Comparison of ENCODE assay signal across 26 cellular contexts in genomic region chr2:7910752-7911151, GRCh38.
"Had no signal": no experiment of that assay in that cellular context is flagged by ENCODE, and none has a peak within 500 bp of the region (broad histone marks: within the 10 kb centered on the region; RNA-seq: fewer than 3 reads in every experiment).

No MANE protein-coding gene starts in this region.

- H3K4me2 ChIP-seq: neural progenitor cell, smooth muscle cell had no signal

- H3K4me1 ChIP-seq: parathyroid adenoma, psoas muscle, spleen, thyroid gland, tibial nerve, upper lobe of left lung, vagina had no signal

- H3K9ac ChIP-seq: neural progenitor cell, parathyroid adenoma had no signal

- H3K79me2 ChIP-seq: parathyroid adenoma had no signal

- H2AFZ ChIP-seq: neural progenitor cell, parathyroid adenoma had no signal

- H3K27me3 ChIP-seq: neural progenitor cell, ovary, spleen, stomach, thyroid gland, tibial nerve, upper lobe of left lung, vagina had no signal

- FAIRE-seq: urothelium cell line had no signal

- ATAC-seq: natural killer cell; psoas muscle; right cardiac atrium; sciatic nerve; stimulated activated effector memory CD8-positive, alpha-beta T cell treated with anti-CD3 and anti-CD28 coated beads, Interleukin-12 subunit alpha, Interleukin-12 subunit beta, amount 100 ng/mL, for 72 hours; stimulated activated naive B cell treated with anti-CD40 and anti-IgM and Interleukin-4, amounts not matched to agents 10 μg/mL and 1 μg/mL and 100 μg/mL, for 72 hours had no signal

- DNase-seq: natural killer cell; occipital lobe; ovary; posterior cingulate gyrus; psoas muscle; right cardiac atrium; spleen; stimulated activated CD4-positive, alpha-beta T cell treated with anti-CD3 and anti-CD28 coated beads, Interleukin-12 subunit alpha, Interleukin-12 subunit beta, amount 100 ng/mL, for 4 hours; stimulated activated CD4-positive, alpha-beta T cell treated with anti-CD3 and anti-CD28 coated beads, Interleukin-1b, Interleukin-23, amount 100 ng/mL, for 48 hours; stimulated activated CD4-positive, alpha-beta T cell treated with anti-CD3 and anti-CD28 coated beads, Interleukin-4, amount 100 ng/mL, for 1 hour; stimulated activated naive B cell treated with anti-CD40 and anti-IgM and Interleukin-4, amounts not matched to agents 10 μg/mL and 1 μg/mL and 100 μg/mL, for 72 hours; stimulated activated naive CD4-positive, alpha-beta T cell treated with Interleukin-2 at 50 U/mL for 16 hours; stomach; thyroid gland; trophoblast cell; upper lobe of left lung had no signal

- H3K9me3 ChIP-seq: ovary, psoas muscle, spleen, stomach, thoracic aorta, thyroid gland, tibial nerve, upper lobe of left lung, vagina had no signal

- H3K27ac ChIP-seq: neural progenitor cell, ovary, parathyroid adenoma, psoas muscle, skin epidermis, spleen, stomach, thoracic aorta, thyroid gland, tibial nerve, upper lobe of left lung, vagina had no signal

- H3K4me3 ChIP-seq: neural progenitor cell, ovary, psoas muscle, skin epidermis, smooth muscle cell, spleen, stomach, thoracic aorta, thyroid gland, tibial nerve, upper lobe of left lung, vagina had no signal

- H3K36me3 ChIP-seq: neural progenitor cell, ovary, spleen, stomach, thoracic aorta, thyroid gland, tibial nerve, upper lobe of left lung, vagina had no signal
